Comparison of ENCODE assay signal across 15 cellular contexts in genomic region chr2:159817278-159817677, GRCh38.
"Had no signal": no experiment of that assay in that cellular context is flagged by ENCODE, and none has a peak within 500 bp of the region (broad histone marks: within the 10 kb centered on the region; RNA-seq: fewer than 3 reads in every experiment).

No MANE protein-coding gene starts in this region.

- H3K27ac ChIP-seq: ascending aorta, foreskin keratinocyte, thyroid gland, WERI-Rb-1 had no signal

- DNase-seq: activated CD4-positive, alpha-beta T cell treated with anti-CD3 and anti-CD28 coated beads for 4 hours; activated CD8-positive, alpha-beta memory T cell treated with anti-CD3 and anti-CD28 coated beads, Interleukin-2, amount 50 U/mL, for 4 hours; activated CD8-positive, alpha-beta T cell treated with anti-CD3 and anti-CD28 coated beads for 36 hours; activated naive CD4-positive, alpha-beta T cell; foreskin keratinocyte; left colon; naive thymus-derived CD8-positive, alpha-beta T cell; right cardiac atrium; small intestine; thyroid gland; WERI-Rb-1 had no signal

- H3K27ac Mint-ChIP-seq: activated CD8-positive, alpha-beta T cell treated with anti-CD3 and anti-CD28 coated beads for 36 hours; activated T-helper 1 cell treated with anti-CD3 and anti-CD28 coated beads, Interleukin-12 subunit alpha, Interleukin-12 subunit beta, Interleukin-2, Interleukin-4 antibody, amounts not matched to agents 30 ng/mL and 10 ng/mL and 1 ng/mL, durations not matched to agents 14 hours and 24 hours and 36 hours; naive thymus-derived CD8-positive, alpha-beta T cell; T-helper 2 cell treated with Interferon-gamma antibody and Interleukin-4, amounts not matched to agents 5 μg/mL and 100 μg/mL, for 36 hours had no signal

- H3K27me3 ChIP-seq: ascending aorta, foreskin keratinocyte, thyroid gland had no signal

- H3K4me1 ChIP-seq: ascending aorta, foreskin keratinocyte, thyroid gland had no signal

- H3K9me3 ChIP-seq: ascending aorta, thyroid gland had no signal

- H3K9me3 Mint-ChIP-seq: activated CD8-positive, alpha-beta T cell treated with anti-CD3 and anti-CD28 coated beads for 36 hours; activated T-helper 1 cell treated with anti-CD3 and anti-CD28 coated beads, Interleukin-12 subunit alpha, Interleukin-12 subunit beta, Interleukin-2, Interleukin-4 antibody, amounts not matched to agents 30 ng/mL and 10 ng/mL and 1 ng/mL, durations not matched to agents 14 hours and 24 hours and 36 hours; naive thymus-derived CD8-positive, alpha-beta T cell; T-helper 2 cell treated with Interferon-gamma antibody and Interleukin-4, amounts not matched to agents 5 μg/mL and 100 μg/mL, for 36 hours had no signal

- H3K27me3 Mint-ChIP-seq: activated CD8-positive, alpha-beta T cell treated with anti-CD3 and anti-CD28 coated beads for 36 hours; naive thymus-derived CD8-positive, alpha-beta T cell had no signal

- H3K4me3 Mint-ChIP-seq: activated CD8-positive, alpha-beta T cell treated with anti-CD3 and anti-CD28 coated beads for 36 hours; activated T-helper 1 cell treated with anti-CD3 and anti-CD28 coated beads, Interleukin-12 subunit alpha, Interleukin-12 subunit beta, Interleukin-2, Interleukin-4 antibody, amounts not matched to agents 30 ng/mL and 10 ng/mL and 1 ng/mL, durations not matched to agents 14 hours and 24 hours and 36 hours; naive thymus-derived CD8-positive, alpha-beta T cell; T-helper 2 cell treated with Interferon-gamma antibody and Interleukin-4, amounts not matched to agents 5 μg/mL and 100 μg/mL, for 36 hours had no signal

- H3K36me3 ChIP-seq: ascending aorta, thyroid gland, WERI-Rb-1 had no signal

- ATAC-seq: activated CD8-positive, alpha-beta T cell treated with anti-CD3 and anti-CD28 coated beads for 36 hours; foreskin keratinocyte; left colon; naive thymus-derived CD8-positive, alpha-beta T cell; right cardiac atrium had no signal

- H3K4me3 ChIP-seq: ascending aorta, lung, thyroid gland had no signal
